ENCODE assay signal across 13 cellular contexts in the genomic region with DNA sequence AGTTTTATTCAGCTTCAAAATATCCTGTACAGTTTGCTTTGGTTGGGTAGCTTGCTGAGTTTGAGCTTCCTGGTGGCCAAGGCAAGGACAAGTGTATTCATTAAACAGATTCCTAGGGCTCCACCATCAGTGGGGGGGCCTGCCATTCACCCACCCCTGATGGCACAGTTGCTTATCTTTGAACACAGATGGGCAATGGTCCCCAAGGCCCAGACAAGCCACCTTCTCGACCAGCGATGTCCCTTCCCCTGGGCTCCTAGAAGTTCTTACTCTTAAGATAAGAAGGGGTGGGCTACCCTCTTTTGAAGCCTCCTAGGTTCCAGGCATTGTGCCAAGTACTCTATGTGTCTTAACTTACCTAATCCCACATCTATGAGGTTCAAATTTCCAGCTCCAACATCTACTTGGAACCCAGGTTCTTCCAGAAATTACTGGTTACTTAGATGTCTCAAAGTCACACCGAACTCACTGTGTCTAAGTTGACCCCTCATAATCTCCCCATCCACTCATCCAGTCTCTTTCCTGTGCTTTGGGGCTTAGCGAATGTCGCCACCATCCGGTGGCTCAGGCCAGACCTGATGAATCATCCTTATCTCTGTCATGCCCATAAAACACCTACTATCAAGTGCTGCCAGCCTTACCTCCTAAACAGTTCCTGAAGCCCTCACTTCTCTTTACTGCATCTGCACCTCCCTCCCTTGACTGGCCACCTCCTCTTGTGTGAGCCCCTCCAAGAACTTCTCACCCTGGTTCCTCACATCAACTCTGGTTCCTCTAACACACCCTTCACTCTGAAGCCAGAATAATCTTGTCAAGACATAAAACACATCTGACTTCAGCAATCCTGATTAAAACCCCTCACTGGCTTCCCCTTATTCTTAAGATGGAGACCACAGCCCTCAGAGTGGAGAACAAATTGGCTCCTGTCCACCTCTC. TPM values are rescaled to one million over a fixed set of nuclear protein-coding genes. Genes with fewer than 3 reads are reported as not detected.
DNase-seq lines count a peak whose midpoint lies in the region; ATAC-seq, FAIRE-seq and TF ChIP-seq lines count a peak whose summit lies in the region.
"Had no signal": no experiment of that assay in that cellular context is flagged by ENCODE, and none has a peak within 500 bp of the region (broad histone marks: within the 10 kb centered on the region; RNA-seq: fewer than 3 reads in every experiment).

No MANE protein-coding gene starts in this region.

- intact Hi-C loops in kidney (cut with DNase I) = no loop called here

- no peaks in the 10 kb centered on the region for H3K4me1 ChIP-seq in kidney (ENCODE audit: control insufficient read depth in 1 of 2, insufficient read depth in 1 of 2, low read depth in 1 of 2, low read length in 2 of 2)

- no peaks in the 10 kb centered on the region for H3K36me3 ChIP-seq in kidney (ENCODE audit: control insufficient read depth in 1 of 2, insufficient read depth in 2 of 2, low read length in 2 of 2)
- H3K36me3 ChIP-seq: MG63 had no signal

- in situ Hi-C loops in ACHN (cut with HindIII; ENCODE audit: low pct_ligation_motif_present, low pct_unique_long_range_greater_than_20kb, low sequenced_read_pairs) = no loop called here
- in situ Hi-C loops in GM13977 (cut with MboI; ENCODE audit: low pct_unique_long_range_greater_than_20kb, low sequenced_read_pairs, unreplicated experiment) = no loop called here

- FAIRE-seq in kidney (lab: Jason Lieb, UNC) = no peak
- FAIRE-seq: GM19239 had no signal

- TF ChIP-seq CTCF in GM13977 (IDR thresholded peaks at IDR 0.05; ENCODE audit: extremely low read depth, insufficient read depth, missing control alignments) (peak; percentile 22), kidney (IDR thresholded peaks at IDR 0.05; ENCODE audit: borderline replicate concordance, extremely low read depth, insufficient read depth) (peak; percentile 4)

- H3K9ac ChIP-seq in kidney (ENCODE audit: low read length in 2 of 2) = no peak overlapping the region

- no peak overlapping the region for H3K4me3 ChIP-seq in kidney (ENCODE audit: low read length in 2 of 2)
- H3K4me3 ChIP-seq: MG63, SK-N-MC had no signal

- no peak for ATAC-seq in stimulated activated naive CD8-positive, alpha-beta T cell treated with anti-CD3 and anti-CD28 coated beads, Interleukin-15, Interleukin-2, amounts not matched to agents 100 U/mL and 50 U/mL, for 24 hours
- ATAC-seq in HG03045 (IDR thresholded peaks at IDR 0.05; ENCODE audit: unreplicated experiment) = no peak
- ATAC-seq: naive thymus-derived CD8-positive, alpha-beta T cell had no signal

- DNase-seq in ACHN (peak; percentile 11), GM13977 (ENCODE audit: low spot score) (no peak), RKO (ENCODE audit: low spot score) (peak; percentile 34), kidney (no peak), EL (no peak), NCI-H2107 (lab: John Stamatoyannopoulos, UW) (no peak)
- DNase-seq in stimulated activated naive CD8-positive, alpha-beta T cell treated with anti-CD3 and anti-CD28 coated beads, Interleukin-15, Interleukin-2, amounts not matched to agents 100 U/mL and 50 U/mL, for 24 hours = no peak
- DNase-seq: activated T-cell treated with anti-CD3 and anti-CD28 coated beads for 4 hours; MG63; naive thymus-derived CD8-positive, alpha-beta T cell had no signal

- no peak overlapping the region for H3K27ac ChIP-seq in kidney (ENCODE audit: low read depth in 2 of 2, low read length in 2 of 2)
- H3K27ac ChIP-seq: SK-N-MC had no signal

- no peaks in the 10 kb centered on the region for H3K9me3 ChIP-seq in kidney (ENCODE audit: control insufficient read depth in 1 of 2, low read length in 2 of 2)
- H3K9me3 ChIP-seq: MG63 had no signal

RNA-seq across cellular contexts. Expression of gene KLHDC7A, which starts 50.1 kb away (rescaled TPM):
- total RNA-seq in kidney = 25.8 TPM
- 28.0 TPM for polyA plus RNA-seq in kidney (ENCODE audit: insufficient read depth, low read depth, low replicate concordance)
- total RNA-seq: naive thymus-derived CD8-positive, alpha-beta T cell had no signal
- polyA plus RNA-seq: naive thymus-derived CD8-positive, alpha-beta T cell had no signal

Comparison
In these comparisons a context has a peak if more than half of its experiments do, and no peak if none do; other contexts are left out.
1. DNase-seq: peak in ACHN (single experiment) and RKO (single experiment); none in GM13977 (single experiment), kidney (single experiment), stimulated activated naive CD8-positive, alpha-beta T cell treated with anti-CD3 and anti-CD28 coated beads, Interleukin-15, Interleukin-2, amounts not matched to agents 100 U/mL and 50 U/mL, for 24 hours (single experiment), EL (single experiment) and NCI-H2107 (single experiment).